Comparison of ENCODE assay signal across 18 cellular contexts in genomic region chr10:121578298-121578697, GRCh38. TPM values are rescaled to one million over a fixed set of nuclear protein-coding genes. Genes with fewer than 3 reads are reported as not detected.
"Had no signal": no experiment of that assay in that cellular context is flagged by ENCODE, and none has a peak within 500 bp of the region (broad histone marks: within the 10 kb centered on the region; RNA-seq: fewer than 3 reads in every experiment).

No MANE protein-coding gene starts in this region.

- H3K4me1 ChIP-seq: colonic mucosa, parathyroid adenoma had no signal

- H3K36me3 ChIP-seq: colonic mucosa, lower lobe of right lung, neural progenitor cell had no signal

- H3K27me3 ChIP-seq: colonic mucosa, neural progenitor cell had no signal

- ATAC-seq: activated naive CD8-positive, alpha-beta T cell treated with anti-CD3 and anti-CD28 coated beads, Interleukin-2, amount 50 U/mL, for 24 hours; activated T-helper 17 cell treated with anti-CD3 and anti-CD28 coated beads, Interleukin-2, amount 50 U/mL, for 72 hours; lower lobe of right lung; stimulated activated naive B cell treated with anti-CD40 and anti-IgM and Interleukin-4, amounts not matched to agents 10 μg/mL and 1 μg/mL and 100 μg/mL, for 72 hours had no signal

- H3K9me3 ChIP-seq: colonic mucosa, lower lobe of right lung had no signal

- H3K9ac ChIP-seq: neural progenitor cell, parathyroid adenoma had no signal

- H3K4me3 ChIP-seq: colonic mucosa, lower lobe of right lung, neural progenitor cell had no signal

- H3K27ac ChIP-seq: colonic mucosa, lower lobe of right lung, neural progenitor cell, parathyroid adenoma had no signal

- DNase-seq: activated CD4-positive, alpha-beta T cell treated with anti-CD3 and anti-CD28 coated beads, Interleukin-2, amount 50 U/mL, for 4 hours; activated CD4-positive, CD25-positive, alpha-beta regulatory T cell treated with anti-CD3 and anti-CD28 coated beads, Interleukin-2, amount 50 U/mL, for 72 hours; activated naive CD4-positive, alpha-beta T cell treated with Interleukin-2 at 50 U/mL for 16 hours; activated naive CD8-positive, alpha-beta T cell treated with anti-CD3 and anti-CD28 coated beads, Interleukin-2, amount 50 U/mL, for 24 hours; aorta; colonic mucosa; foreskin fibroblast; glutamatergic neuron; immature natural killer cell; left cardiac atrium; lower lobe of right lung; naive B cell; retina; stimulated activated naive B cell treated with anti-CD40 and anti-IgM and Interleukin-4, amounts not matched to agents 10 μg/mL and 1 μg/mL and 100 μg/mL, for 72 hours had no signal

RNA-seq across cellular contexts. Expression of gene FGFR2, which starts 19.9 kb away (rescaled TPM):
- total RNA-seq: activated T-helper 17 cell treated with anti-CD3 and anti-CD28 coated beads, Interleukin-2, amount 50 U/mL, for 72 hours; mononuclear cell had no signal
- polyA plus RNA-seq: immature natural killer cell had no signal
